In the genomic region with DNA sequence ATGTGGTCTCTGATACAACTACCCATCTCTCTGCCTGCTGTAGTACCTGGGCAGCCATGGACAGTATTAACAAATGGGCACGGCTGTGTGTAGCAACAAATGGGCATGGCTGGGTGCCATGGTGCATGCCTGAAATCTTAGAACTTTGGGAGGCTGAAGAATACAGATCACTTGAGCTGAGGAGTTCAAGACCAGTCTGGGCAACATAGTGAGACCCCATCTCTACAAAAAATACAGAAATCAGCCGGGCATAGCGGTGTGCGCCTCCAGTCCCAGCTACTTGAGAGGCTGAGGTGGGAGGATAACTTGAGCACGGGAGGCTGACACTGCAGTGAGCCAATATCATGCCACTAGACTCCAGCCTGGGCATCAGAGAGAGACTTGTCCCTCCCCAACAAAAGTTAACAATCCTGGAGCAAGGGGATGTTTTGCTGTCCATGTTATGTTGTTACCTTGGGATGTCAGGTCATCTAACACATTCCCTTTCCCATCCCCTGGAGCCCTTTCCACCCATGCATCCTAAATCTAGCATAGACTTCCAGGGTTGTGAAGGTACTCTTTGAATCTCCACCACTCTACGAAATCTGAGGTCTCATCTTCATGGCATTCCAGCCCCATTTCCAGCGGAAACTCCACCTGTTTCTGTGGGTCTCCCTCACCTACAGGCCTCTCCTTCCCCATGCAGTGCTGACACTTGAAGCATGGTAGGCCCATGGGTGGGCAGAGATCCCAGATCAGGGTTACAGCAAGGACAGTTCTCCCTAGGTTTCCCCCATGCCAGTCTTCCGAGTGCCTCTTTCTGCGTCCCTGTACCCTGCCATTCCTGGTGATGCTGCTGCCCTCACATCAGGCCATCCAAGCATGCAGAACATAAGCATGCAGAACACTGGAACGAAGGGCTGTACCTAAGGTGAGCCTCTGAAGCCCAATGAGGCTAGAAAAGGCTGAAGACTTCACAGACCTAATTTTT, we compare ENCODE assay signal across 1 cellular context.
A peak's percentile ranks its signal among the peaks of the same experiment; 100 is the strongest.
TF ChIP-seq lines count a peak whose summit lies in the region.

No MANE protein-coding gene starts in this region.

TF ChIP-seq in WTC11, 78 proteins besides CTCF, POLR2A, EP300 and RAD21 (continued from another document):
- TF ChIP-seq, protein P1, sequence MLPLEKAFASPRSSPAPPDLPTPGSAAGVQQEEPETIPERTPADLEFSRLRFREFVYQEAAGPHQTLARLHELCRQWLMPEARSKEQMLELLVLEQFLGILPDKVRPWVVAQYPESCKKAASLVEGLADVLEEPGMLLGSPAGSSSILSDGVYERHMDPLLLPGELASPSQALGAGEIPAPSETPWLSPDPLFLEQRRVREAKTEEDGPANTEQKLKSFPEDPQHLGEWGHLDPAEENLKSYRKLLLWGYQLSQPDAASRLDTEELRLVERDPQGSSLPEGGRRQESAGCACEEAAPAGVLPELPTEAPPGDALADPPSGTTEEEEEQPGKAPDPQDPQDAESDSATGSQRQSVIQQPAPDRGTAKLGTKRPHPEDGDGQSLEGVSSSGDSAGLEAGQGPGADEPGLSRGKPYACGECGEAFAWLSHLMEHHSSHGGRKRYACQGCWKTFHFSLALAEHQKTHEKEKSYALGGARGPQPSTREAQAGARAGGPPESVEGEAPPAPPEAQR (CRISPR knock-in tag; IDR thresholded peaks at IDR 0.05) = no peak
- TF ChIP-seq, protein P2, sequence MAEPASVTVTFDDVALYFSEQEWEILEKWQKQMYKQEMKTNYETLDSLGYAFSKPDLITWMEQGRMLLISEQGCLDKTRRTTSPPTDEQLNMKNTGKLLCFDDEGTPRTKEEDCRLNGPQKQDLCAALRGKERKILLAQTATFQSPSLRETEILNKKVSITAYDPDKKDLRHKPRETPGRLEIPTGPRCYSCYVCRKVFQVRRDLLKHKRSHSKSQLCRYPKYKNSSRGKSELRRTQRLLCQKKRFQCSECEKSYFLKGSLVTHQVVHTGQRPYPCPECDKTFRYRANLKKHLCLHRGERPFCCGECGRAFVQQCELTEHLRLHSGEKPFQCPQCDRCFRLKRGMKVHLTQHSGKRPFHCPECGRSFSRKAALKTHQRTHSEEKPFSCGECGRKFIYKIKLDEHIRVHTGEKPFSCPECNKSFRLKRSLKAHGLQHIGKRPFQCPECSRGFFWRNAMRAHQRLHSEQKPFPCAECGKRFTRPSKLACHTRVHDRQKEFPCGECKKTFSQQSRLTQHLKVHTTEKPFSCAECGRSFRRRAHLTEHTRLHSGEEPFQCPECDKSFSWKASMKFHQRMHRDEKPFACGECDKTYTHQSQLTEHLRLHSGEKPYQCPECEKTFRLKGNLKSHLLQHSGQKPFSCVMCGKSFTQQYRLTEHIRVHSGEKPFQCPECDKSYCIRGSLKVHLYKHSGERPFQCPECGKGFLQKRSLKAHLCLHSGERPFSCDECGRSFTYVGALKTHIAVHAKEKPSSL (CRISPR knock-in tag; conservative IDR thresholded peaks at IDR 0.05) = 0 out of 2 replicates have a peak, but pooled peaks have one; percentile 28
- TF ChIP-seq, protein P3, sequence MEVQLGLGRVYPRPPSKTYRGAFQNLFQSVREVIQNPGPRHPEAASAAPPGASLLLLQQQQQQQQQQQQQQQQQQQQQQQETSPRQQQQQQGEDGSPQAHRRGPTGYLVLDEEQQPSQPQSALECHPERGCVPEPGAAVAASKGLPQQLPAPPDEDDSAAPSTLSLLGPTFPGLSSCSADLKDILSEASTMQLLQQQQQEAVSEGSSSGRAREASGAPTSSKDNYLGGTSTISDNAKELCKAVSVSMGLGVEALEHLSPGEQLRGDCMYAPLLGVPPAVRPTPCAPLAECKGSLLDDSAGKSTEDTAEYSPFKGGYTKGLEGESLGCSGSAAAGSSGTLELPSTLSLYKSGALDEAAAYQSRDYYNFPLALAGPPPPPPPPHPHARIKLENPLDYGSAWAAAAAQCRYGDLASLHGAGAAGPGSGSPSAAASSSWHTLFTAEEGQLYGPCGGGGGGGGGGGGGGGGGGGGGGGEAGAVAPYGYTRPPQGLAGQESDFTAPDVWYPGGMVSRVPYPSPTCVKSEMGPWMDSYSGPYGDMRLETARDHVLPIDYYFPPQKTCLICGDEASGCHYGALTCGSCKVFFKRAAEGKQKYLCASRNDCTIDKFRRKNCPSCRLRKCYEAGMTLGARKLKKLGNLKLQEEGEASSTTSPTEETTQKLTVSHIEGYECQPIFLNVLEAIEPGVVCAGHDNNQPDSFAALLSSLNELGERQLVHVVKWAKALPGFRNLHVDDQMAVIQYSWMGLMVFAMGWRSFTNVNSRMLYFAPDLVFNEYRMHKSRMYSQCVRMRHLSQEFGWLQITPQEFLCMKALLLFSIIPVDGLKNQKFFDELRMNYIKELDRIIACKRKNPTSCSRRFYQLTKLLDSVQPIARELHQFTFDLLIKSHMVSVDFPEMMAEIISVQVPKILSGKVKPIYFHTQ (CRISPR knock-in tag; IDR thresholded peaks at IDR 0.05) = peak; percentile 80; the same call in 1 of the 2 replicates
- peak; percentile 28; the same call in 1 of the 2 replicates for TF ChIP-seq ZNF416 (CRISPR knock-in tag; IDR thresholded peaks at IDR 0.05)
- peak; percentile 83; the same call in 1 of the 2 replicates for TF ChIP-seq EMX1 (CRISPR knock-in tag; IDR thresholded peaks at IDR 0.05)
- peak; percentile 53; the same call in 1 of the 2 replicates for TF ChIP-seq ZNF232 (CRISPR knock-in tag; IDR thresholded peaks at IDR 0.05)
- TF ChIP-seq ZNF121 (CRISPR knock-in tag; IDR thresholded peaks at IDR 0.05) = peak; percentile 95
- TF ChIP-seq NFE2L1 (CRISPR knock-in tag; IDR thresholded peaks at IDR 0.05) = peak; percentile 7; the same call in 1 of the 2 replicates
- TF ChIP-seq, protein P4, sequence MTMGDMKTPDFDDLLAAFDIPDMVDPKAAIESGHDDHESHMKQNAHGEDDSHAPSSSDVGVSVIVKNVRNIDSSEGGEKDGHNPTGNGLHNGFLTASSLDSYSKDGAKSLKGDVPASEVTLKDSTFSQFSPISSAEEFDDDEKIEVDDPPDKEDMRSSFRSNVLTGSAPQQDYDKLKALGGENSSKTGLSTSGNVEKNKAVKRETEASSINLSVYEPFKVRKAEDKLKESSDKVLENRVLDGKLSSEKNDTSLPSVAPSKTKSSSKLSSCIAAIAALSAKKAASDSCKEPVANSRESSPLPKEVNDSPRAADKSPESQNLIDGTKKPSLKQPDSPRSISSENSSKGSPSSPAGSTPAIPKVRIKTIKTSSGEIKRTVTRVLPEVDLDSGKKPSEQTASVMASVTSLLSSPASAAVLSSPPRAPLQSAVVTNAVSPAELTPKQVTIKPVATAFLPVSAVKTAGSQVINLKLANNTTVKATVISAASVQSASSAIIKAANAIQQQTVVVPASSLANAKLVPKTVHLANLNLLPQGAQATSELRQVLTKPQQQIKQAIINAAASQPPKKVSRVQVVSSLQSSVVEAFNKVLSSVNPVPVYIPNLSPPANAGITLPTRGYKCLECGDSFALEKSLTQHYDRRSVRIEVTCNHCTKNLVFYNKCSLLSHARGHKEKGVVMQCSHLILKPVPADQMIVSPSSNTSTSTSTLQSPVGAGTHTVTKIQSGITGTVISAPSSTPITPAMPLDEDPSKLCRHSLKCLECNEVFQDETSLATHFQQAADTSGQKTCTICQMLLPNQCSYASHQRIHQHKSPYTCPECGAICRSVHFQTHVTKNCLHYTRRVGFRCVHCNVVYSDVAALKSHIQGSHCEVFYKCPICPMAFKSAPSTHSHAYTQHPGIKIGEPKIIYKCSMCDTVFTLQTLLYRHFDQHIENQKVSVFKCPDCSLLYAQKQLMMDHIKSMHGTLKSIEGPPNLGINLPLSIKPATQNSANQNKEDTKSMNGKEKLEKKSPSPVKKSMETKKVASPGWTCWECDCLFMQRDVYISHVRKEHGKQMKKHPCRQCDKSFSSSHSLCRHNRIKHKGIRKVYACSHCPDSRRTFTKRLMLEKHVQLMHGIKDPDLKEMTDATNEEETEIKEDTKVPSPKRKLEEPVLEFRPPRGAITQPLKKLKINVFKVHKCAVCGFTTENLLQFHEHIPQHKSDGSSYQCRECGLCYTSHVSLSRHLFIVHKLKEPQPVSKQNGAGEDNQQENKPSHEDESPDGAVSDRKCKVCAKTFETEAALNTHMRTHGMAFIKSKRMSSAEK (CRISPR knock-in tag; IDR thresholded peaks at IDR 0.05; ENCODE audit: borderline replicate concordance) = peak; percentile 68; the same call in 1 of the 2 replicates
- TF ChIP-seq, protein P5, sequence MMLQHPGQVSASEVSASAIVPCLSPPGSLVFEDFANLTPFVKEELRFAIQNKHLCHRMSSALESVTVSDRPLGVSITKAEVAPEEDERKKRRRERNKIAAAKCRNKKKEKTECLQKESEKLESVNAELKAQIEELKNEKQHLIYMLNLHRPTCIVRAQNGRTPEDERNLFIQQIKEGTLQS (CRISPR knock-in tag; conservative IDR thresholded peaks at IDR 0.05) = no peak
- peak; percentile 69; the same call in 1 of the 2 replicates for TF ChIP-seq PRRX2 (CRISPR knock-in tag; IDR thresholded peaks at IDR 0.05)
- TF ChIP-seq, protein P6, sequence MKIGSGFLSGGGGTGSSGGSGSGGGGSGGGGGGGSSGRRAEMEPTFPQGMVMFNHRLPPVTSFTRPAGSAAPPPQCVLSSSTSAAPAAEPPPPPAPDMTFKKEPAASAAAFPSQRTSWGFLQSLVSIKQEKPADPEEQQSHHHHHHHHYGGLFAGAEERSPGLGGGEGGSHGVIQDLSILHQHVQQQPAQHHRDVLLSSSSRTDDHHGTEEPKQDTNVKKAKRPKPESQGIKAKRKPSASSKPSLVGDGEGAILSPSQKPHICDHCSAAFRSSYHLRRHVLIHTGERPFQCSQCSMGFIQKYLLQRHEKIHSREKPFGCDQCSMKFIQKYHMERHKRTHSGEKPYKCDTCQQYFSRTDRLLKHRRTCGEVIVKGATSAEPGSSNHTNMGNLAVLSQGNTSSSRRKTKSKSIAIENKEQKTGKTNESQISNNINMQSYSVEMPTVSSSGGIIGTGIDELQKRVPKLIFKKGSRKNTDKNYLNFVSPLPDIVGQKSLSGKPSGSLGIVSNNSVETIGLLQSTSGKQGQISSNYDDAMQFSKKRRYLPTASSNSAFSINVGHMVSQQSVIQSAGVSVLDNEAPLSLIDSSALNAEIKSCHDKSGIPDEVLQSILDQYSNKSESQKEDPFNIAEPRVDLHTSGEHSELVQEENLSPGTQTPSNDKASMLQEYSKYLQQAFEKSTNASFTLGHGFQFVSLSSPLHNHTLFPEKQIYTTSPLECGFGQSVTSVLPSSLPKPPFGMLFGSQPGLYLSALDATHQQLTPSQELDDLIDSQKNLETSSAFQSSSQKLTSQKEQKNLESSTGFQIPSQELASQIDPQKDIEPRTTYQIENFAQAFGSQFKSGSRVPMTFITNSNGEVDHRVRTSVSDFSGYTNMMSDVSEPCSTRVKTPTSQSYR (CRISPR knock-in tag; IDR thresholded peaks at IDR 0.05) = no peak
TF ChIP-seq in WTC11: peak in this region for 10.
